Comparison of ENCODE assay signal across 2 cellular contexts in the genomic region with DNA sequence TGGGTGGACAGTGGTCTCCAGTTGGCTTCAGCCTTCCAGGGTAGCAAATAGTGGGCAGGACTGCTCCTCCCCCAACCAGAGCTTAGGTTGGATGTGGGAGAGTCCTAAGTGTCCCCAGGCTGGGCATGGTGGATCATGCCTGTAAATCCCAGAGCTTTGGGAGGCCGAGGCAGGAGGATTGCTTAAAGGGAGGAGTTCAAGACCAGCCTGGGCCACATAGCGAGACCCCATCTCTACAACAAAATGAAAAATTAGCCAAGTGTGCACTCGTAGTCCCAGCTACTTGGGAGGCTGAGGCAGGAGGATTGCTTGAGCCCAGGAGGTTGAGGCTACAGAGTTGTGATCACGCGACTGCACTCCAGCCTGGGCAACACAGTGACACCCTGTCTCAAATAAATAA.
TF ChIP-seq lines count a peak whose summit lies in the region.

No MANE protein-coding gene starts in this region.

TF ChIP-seq in WTC11, 78 proteins besides CTCF, POLR2A, EP300 and RAD21 (continues in another document):
- TF ChIP-seq GTF2I (CRISPR knock-in tag; conservative IDR thresholded peaks at IDR 0.05) (peak; percentile 40; the same call in 1 of the 2 replicates), ZNF121 (CRISPR knock-in tag; IDR thresholded peaks at IDR 0.05) (peak; percentile 90), NR3C1 (CRISPR knock-in tag; conservative IDR thresholded peaks at IDR 0.05; ENCODE audit: low read depth) (no peak), TEAD1 (CRISPR knock-in tag; IDR thresholded peaks at IDR 0.05) (no peak), AFF4 (CRISPR knock-in tag; IDR thresholded peaks at IDR 0.05; ENCODE audit: borderline replicate concordance) (no peak), ZNF512 (CRISPR knock-in tag; IDR thresholded peaks at IDR 0.05; ENCODE audit: borderline replicate concordance) (no peak), CBFB (CRISPR knock-in tag; IDR thresholded peaks at IDR 0.05; ENCODE audit: low read depth) (no peak), MAX (CRISPR knock-in tag; IDR thresholded peaks at IDR 0.05) (no peak), NFYB (CRISPR knock-in tag; conservative IDR thresholded peaks at IDR 0.05; ENCODE audit: low read depth) (no peak), ZNF317 (CRISPR knock-in tag; IDR thresholded peaks at IDR 0.05; ENCODE audit: borderline replicate concordance, low read depth) (no peak)
- TF ChIP-seq, protein P1, sequence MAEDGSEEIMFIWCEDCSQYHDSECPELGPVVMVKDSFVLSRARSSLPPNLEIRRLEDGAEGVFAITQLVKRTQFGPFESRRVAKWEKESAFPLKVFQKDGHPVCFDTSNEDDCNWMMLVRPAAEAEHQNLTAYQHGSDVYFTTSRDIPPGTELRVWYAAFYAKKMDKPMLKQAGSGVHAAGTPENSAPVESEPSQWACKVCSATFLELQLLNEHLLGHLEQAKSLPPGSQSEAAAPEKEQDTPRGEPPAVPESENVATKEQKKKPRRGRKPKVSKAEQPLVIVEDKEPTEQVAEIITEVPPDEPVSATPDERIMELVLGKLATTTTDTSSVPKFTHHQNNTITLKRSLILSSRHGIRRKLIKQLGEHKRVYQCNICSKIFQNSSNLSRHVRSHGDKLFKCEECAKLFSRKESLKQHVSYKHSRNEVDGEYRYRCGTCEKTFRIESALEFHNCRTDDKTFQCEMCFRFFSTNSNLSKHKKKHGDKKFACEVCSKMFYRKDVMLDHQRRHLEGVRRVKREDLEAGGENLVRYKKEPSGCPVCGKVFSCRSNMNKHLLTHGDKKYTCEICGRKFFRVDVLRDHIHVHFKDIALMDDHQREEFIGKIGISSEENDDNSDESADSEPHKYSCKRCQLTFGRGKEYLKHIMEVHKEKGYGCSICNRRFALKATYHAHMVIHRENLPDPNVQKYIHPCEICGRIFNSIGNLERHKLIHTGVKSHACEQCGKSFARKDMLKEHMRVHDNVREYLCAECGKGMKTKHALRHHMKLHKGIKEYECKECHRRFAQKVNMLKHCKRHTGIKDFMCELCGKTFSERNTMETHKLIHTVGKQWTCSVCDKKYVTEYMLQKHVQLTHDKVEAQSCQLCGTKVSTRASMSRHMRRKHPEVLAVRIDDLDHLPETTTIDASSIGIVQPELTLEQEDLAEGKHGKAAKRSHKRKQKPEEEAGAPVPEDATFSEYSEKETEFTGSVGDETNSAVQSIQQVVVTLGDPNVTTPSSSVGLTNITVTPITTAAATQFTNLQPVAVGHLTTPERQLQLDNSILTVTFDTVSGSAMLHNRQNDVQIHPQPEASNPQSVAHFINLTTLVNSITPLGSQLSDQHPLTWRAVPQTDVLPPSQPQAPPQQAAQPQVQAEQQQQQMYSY (CRISPR knock-in tag; IDR thresholded peaks at IDR 0.05): no peak
- TF ChIP-seq, protein P2, sequence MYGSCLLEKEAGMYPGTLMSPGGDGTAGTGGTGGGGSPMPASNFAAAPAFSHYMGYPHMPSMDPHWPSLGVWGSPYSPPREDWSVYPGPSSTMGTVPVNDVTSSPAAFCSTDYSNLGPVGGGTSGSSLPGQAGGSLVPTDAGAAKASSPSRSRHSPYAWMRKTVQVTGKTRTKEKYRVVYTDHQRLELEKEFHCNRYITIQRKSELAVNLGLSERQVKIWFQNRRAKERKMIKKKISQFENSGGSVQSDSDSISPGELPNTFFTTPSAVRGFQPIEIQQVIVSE (CRISPR knock-in tag; IDR thresholded peaks at IDR 0.05; ENCODE audit: borderline replicate concordance): no peak
- TF ChIP-seq, protein P3, sequence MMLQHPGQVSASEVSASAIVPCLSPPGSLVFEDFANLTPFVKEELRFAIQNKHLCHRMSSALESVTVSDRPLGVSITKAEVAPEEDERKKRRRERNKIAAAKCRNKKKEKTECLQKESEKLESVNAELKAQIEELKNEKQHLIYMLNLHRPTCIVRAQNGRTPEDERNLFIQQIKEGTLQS (CRISPR knock-in tag; conservative IDR thresholded peaks at IDR 0.05): no peak

TF ChIP-seq in endothelial cell of umbilical vein, 7 proteins besides CTCF, POLR2A, EP300 and RAD21:
- TF ChIP-seq MYC (IDR thresholded peaks at IDR 0.05; ENCODE audit: low read depth, low read length) (no peak), POLR2AphosphoS5 (IDR thresholded peaks at IDR 0.05; ENCODE audit: insufficient read depth, low read depth, low read length) (peak; percentile 22), MAX (IDR thresholded peaks at IDR 0.05; ENCODE audit: insufficient read depth, insufficient read length) (no peak), JUN (IDR thresholded peaks at IDR 0.05; ENCODE audit: borderline replicate concordance, insufficient read depth, insufficient read length, low read depth) (no peak), EZH2 (IDR thresholded peaks at IDR 0.05; ENCODE audit: borderline replicate concordance, low read depth, low read length, severe bottlenecking) (no peak), FOS (IDR thresholded peaks at IDR 0.05; ENCODE audit: borderline replicate concordance, insufficient read depth, low read length) (no peak), GATA2 (IDR thresholded peaks at IDR 0.05; ENCODE audit: insufficient read depth, insufficient read length, low read depth, low read length) (no peak)
